In the genomic region with DNA sequence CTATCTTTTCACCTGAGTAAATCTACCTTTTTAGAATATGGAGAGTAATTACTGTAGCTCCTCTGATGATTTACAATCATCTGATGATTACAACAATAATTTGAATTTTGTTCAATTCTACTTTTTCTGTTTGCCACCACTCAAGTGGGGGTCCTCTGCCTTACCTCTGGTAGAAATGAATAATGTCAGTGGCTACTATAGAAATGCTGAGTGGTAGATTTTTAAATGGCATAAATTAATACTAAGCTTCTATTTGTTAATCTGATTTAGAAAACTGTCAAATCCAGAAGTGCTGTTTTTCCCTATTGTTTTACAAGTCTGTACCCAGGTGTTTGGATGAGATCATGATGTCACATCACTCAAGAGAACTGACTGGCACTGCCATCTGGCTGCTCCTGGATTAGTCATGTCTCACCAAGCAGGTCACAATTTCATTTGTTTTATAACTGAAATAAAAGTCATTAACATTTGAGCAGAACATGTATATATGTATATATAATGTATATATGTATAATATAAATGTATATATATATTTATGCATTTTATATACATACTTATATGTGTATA, we compare ENCODE assay signal across 15 cellular contexts.
DNase-seq lines count a peak whose midpoint lies in the region; ATAC-seq and TF ChIP-seq lines count a peak whose summit lies in the region.
"Had no signal": no experiment of that assay in that cellular context is flagged by ENCODE, and none has a peak within 500 bp of the region (broad histone marks: within the 10 kb centered on the region; RNA-seq: fewer than 3 reads in every experiment).

No MANE protein-coding gene starts in this region.

- no peak for TF ChIP-seq CTCF in IMR-90 (conservative IDR thresholded peaks at IDR 0.05; ENCODE audit: low read depth, low read length)
- TF ChIP-seq CTCF in epithelial cell of proximal tubule (conservative IDR thresholded peaks at IDR 0.05; ENCODE audit: low read depth, low read length): peak; percentile 6
- TF ChIP-seq CTCF in GM13977 (IDR thresholded peaks at IDR 0.05; ENCODE audit: extremely low read depth, insufficient read depth, missing control alignments): no peak

- H4K8ac ChIP-seq in IMR-90 (ENCODE audit: low read depth in 2 of 2, low read length in 2 of 2): no peak overlapping the region

- H3K4me1 ChIP-seq in IMR-90 (ENCODE audit: control insufficient read depth, insufficient read depth, low read length): no peaks in the 10 kb centered on the region
- H3K4me1 ChIP-seq: BLaER1, SJSA1 had no signal

- TF ChIP-seq RAD21 in IMR-90 (IDR thresholded peaks at IDR 0.05; ENCODE audit: low read length): no peak

- intact Hi-C loops in IMR-90 (cut with micrococcal nuclease): no loop called here

- in situ Hi-C loops in IMR-90 (cut with MboI; ENCODE audit: low sequenced_read_pairs): no loop called here
- in situ Hi-C loops in GM13977 (cut with MboI; ENCODE audit: low pct_unique_long_range_greater_than_20kb, low sequenced_read_pairs, unreplicated experiment): no loop called here

- H3K4ac ChIP-seq in IMR-90 (ENCODE audit: low read depth, low read length): no peak overlapping the region

- no peak overlapping the region for H2BK15ac ChIP-seq in IMR-90 (ENCODE audit: low read depth, low read length)

- no peak overlapping the region for H2AK5ac ChIP-seq in IMR-90 (ENCODE audit: low read depth, low read length)

- POLR2A ChIA-PET in IMR-90 (lab: Charles Lee; ENCODE audit: unreplicated experiment): no interaction called here

- CTCF ChIA-PET in IMR-90 (lab: Yijun Ruan, JAX): no interaction called here

- no peak overlapping the region for H2AFZ ChIP-seq in IMR-90 (replicated peaks; ENCODE audit: low read length, poor library complexity)
- H2AFZ ChIP-seq: PC-9 had no signal

- no peaks in the 10 kb centered on the region for H3K36me3 ChIP-seq in IMR-90 (ENCODE audit: control insufficient read depth, insufficient read depth, low read length)
- H3K36me3 ChIP-seq: BLaER1, SJSA1 had no signal

- H2BK120ac ChIP-seq in IMR-90 (ENCODE audit: low read depth, low read length): no peak overlapping the region

- no peak overlapping the region for H2BK20ac ChIP-seq in IMR-90 (ENCODE audit: low read depth, low read length)

- H4K5ac ChIP-seq in IMR-90 (ENCODE audit: low read depth, low read length): no peak overlapping the region

- H3K4me3 ChIP-seq in IMR-90 (ENCODE audit: insufficient read depth, low read depth, low read length): no peak overlapping the region
- H3K4me3 ChIP-seq in epithelial cell of proximal tubule (ENCODE audit: low read depth, low read length): no peak overlapping the region
- H3K4me3 ChIP-seq: BLaER1, PC-9, SJSA1 had no signal

- no peak overlapping the region for H3K27ac ChIP-seq in IMR-90 (ENCODE audit: insufficient read depth, low read length)
- H3K27ac ChIP-seq: BLaER1, PC-9, SJSA1 had no signal

- no TSS peak for BruUV-seq in IMR-90 (replicated peaks; lab: Mats Ljungman, UMichigan)

- no peak overlapping the region for H3K56ac ChIP-seq in IMR-90 (ENCODE audit: extremely low read depth, insufficient read depth, low read length)

- TF ChIP-seq POLR2A in IMR-90 (IDR thresholded peaks at IDR 0.05; ENCODE audit: low read depth, low read length): no peak

- no peaks in the 10 kb centered on the region for H3K9me1 ChIP-seq in IMR-90 (ENCODE audit: insufficient read depth, low read length)

- H3K9me3 ChIP-seq in IMR-90 (ENCODE audit: control insufficient read depth, insufficient read depth, low read length): no peaks in the 10 kb centered on the region
- H3K9me3 ChIP-seq: BLaER1, SJSA1 had no signal

- ATAC-seq in IMR-90 (ENCODE audit: low read depth) (no peak), GM18519 (IDR thresholded peaks at IDR 0.05; ENCODE audit: low FRiP score, unreplicated experiment) (no peak), HG03045 (IDR thresholded peaks at IDR 0.05; ENCODE audit: unreplicated experiment) (no peak)

- no peak overlapping the region for H3K23ac ChIP-seq in IMR-90 (ENCODE audit: low read depth, low read length)

- no peak overlapping the region for H4K91ac ChIP-seq in IMR-90 (ENCODE audit: insufficient read depth, low read depth, low read length)

- no peaks in the 10 kb centered on the region for H3K79me1 ChIP-seq in IMR-90 (ENCODE audit: low read depth in 1 of 2, low read length in 2 of 2)

- no peak overlapping the region for H3K4me2 ChIP-seq in IMR-90 (ENCODE audit: low read depth, low read length)
- H3K4me2 ChIP-seq: BLaER1, PC-9 had no signal

- H2BK5ac ChIP-seq in IMR-90 (ENCODE audit: low read depth, low read length, poor library complexity, severe bottlenecking): no peak overlapping the region

- DNase-seq in DMS53 (lab: John Stamatoyannopoulos, UW): peak; percentile 54
- no peak for DNase-seq in DMS53 treated with DMSO at 0.1 percent for 48 hours (lab: John Stamatoyannopoulos, UW; ENCODE audit: unreplicated experiment)
- DNase-seq in IMR-90: no peak
- DNase-seq in NCI-H524 treated with DMSO at 0.1 percent for 48 hours (lab: John Stamatoyannopoulos, UW): peak; percentile 81
- no peak for DNase-seq in epithelial cell of proximal tubule (ENCODE audit: low read depth)
- DNase-seq in GM13977 (ENCODE audit: low spot score): no peak
- DNase-seq: CD8-positive, alpha-beta memory T cell; EL; NCI-H187; NCI-H510A; PC-9 had no signal

- H3K18ac ChIP-seq in IMR-90 (ENCODE audit: low read depth, low read length): no peak overlapping the region

- no peaks in the 10 kb centered on the region for H4K20me1 ChIP-seq in IMR-90 (ENCODE audit: insufficient read depth, low read length)
- H4K20me1 ChIP-seq: BLaER1 had no signal

- dilution Hi-C loops in IMR-90 (cut with HindIII; ENCODE audit: low sequenced_read_pairs, unreplicated experiment): no loop called here

- H3K14ac ChIP-seq in IMR-90 (replicated peaks; ENCODE audit: low read depth, low read length): no peak overlapping the region

- H3K9ac ChIP-seq in IMR-90 (ENCODE audit: low read depth, low read length): no peak overlapping the region
- H3K9ac ChIP-seq: BLaER1 had no signal

- no peaks in the 10 kb centered on the region for H3K27me3 ChIP-seq in IMR-90 (ENCODE audit: control insufficient read depth, insufficient read depth, low read length)
- H3K27me3 ChIP-seq: BLaER1, SJSA1 had no signal

- no peak overlapping the region for H2AK9ac ChIP-seq in IMR-90 (replicated peaks; ENCODE audit: low read depth, low read length, poor library complexity)

TF ChIP-seq in IMR-90, 13 proteins besides CTCF, POLR2A, EP300 and RAD21:
- TF ChIP-seq MAFK (IDR thresholded peaks at IDR 0.05; ENCODE audit: low read depth, low read length) (0 out of 2 replicates have a peak, but pooled peaks have one; percentile 13), MAZ (IDR thresholded peaks at IDR 0.05; ENCODE audit: borderline replicate concordance, low read depth, low read length) (no peak)

Comparison
In these comparisons a context has a peak if more than half of its experiments do, and no peak if none do; other contexts are left out.
1. DNase-seq: peak in DMS53 (single experiment) and NCI-H524 treated with DMSO at 0.1 percent for 48 hours (single experiment); none in DMS53 treated with DMSO at 0.1 percent for 48 hours (single experiment), IMR-90 (single experiment), epithelial cell of proximal tubule (single experiment) and GM13977 (single experiment).